12 cellular contexts compared by ENCODE assay signal in the genomic region with DNA sequence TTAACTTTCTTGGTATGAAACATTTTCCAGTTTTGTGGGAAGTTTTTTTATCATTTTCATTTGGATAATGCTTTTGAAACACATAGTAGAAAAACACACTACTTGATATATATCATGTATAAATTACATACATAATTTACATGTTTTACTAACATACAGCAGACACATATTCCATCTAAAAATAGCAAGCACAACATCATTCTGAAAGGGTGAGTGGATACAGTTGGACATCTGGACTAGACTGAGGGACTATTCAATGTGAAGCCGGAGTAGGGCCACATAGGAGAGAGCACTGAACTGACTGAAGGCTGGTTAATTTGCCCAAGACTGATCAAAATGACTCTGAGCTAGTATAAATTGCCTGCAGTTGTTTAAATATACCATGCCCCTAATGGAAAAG. TPM values are rescaled to one million over a fixed set of nuclear protein-coding genes. Genes with fewer than 3 reads are reported as not detected.
DNase-seq lines count a peak whose midpoint lies in the region; ATAC-seq and TF ChIP-seq lines count a peak whose summit lies in the region.
"Had no signal": no experiment of that assay in that cellular context is flagged by ENCODE, and none has a peak within 500 bp of the region (broad histone marks: within the 10 kb centered on the region; RNA-seq: fewer than 3 reads in every experiment).

No MANE protein-coding gene starts in this region.

- 54 to 82% (median 69%) methylated on average over 1 of the region's 1 CpG for WGBS in heart left ventricle, 4 donors

- H3K27me3 ChIP-seq in heart left ventricle: peaks cover 0 to 10% (median 0%) of the 10 kb centered on the region in 9 donors
- no peaks in the 10 kb centered on the region for H3K27me3 ChIP-seq in tibial artery

- H3K4me1 Mint-ChIP-seq in activated CD8-positive, alpha-beta T cell treated with anti-CD3 and anti-CD28 coated beads, Interleukin-2, amount 10 ng/mL, durations not matched to agents 7 days and 5 days (ENCODE audit: low read depth): peaks cover 15% of the 10 kb centered on the region

- peak overlapping the region in 10 of 12 donors; percentile 5 to 100 (median 98) for H3K27ac ChIP-seq in heart left ventricle
- H3K27ac ChIP-seq in tibial artery: peak overlapping the region; percentile 99 to 100

- no peak overlapping the region for H3K4me3 Mint-ChIP-seq in activated CD8-positive, alpha-beta T cell treated with anti-CD3 and anti-CD28 coated beads, Interleukin-2, amount 10 ng/mL, durations not matched to agents 7 days and 5 days
- H3K4me3 Mint-ChIP-seq: activated T-cell treated with anti-CD3 and anti-CD28 coated beads, Interleukin-2, amount 50 U/mL, for 72 hours; B cell; stimulated activated effector memory CD8-positive, alpha-beta T cell treated with anti-CD3 and anti-CD28 coated beads, Interleukin-12 subunit alpha, Interleukin-12 subunit beta, amount 100 ng/mL, for 72 hours had no signal

- H3K4me3 ChIP-seq in heart left ventricle (peak overlapping the region in 7 of 12 donors; percentile 10 to 41 (median 26)), tibial artery (peak overlapping the region; percentile 24 to 39), foreskin fibroblast (ENCODE audit: low read depth in 1 of 2, low read length in 2 of 2) (no peak overlapping the region)

- POLR2A ChIA-PET in activated CD8-positive, alpha-beta T cell treated with anti-CD3 and anti-CD28 coated beads, Interleukin-2, amount 10 ng/mL, durations not matched to agents 7 days and 5 days (lab: Charles Lee): interaction anchor here (2.2 kb wide), 1 partner anchor 12 kb away, joined by 5 read pairs; a partner anchor contains a TSS

- H3K27me3 Mint-ChIP-seq in activated CD8-positive, alpha-beta T cell treated with anti-CD3 and anti-CD28 coated beads, Interleukin-2, amount 10 ng/mL, durations not matched to agents 7 days and 5 days (ENCODE audit: low read depth): peaks cover 22% of the 10 kb centered on the region

- peaks cover 10% of the 10 kb centered on the region for H3K36me3 Mint-ChIP-seq in activated CD8-positive, alpha-beta T cell treated with anti-CD3 and anti-CD28 coated beads, Interleukin-2, amount 10 ng/mL, durations not matched to agents 7 days and 5 days (ENCODE audit: low read depth)
- H3K36me3 Mint-ChIP-seq: stimulated activated effector memory CD8-positive, alpha-beta T cell treated with anti-CD3 and anti-CD28 coated beads, Interleukin-12 subunit alpha, Interleukin-12 subunit beta, amount 100 ng/mL, for 72 hours had no signal

- TF ChIP-seq CTCF in heart left ventricle (IDR thresholded peaks at IDR 0.05): no peak
- TF ChIP-seq CTCF in tibial artery (IDR thresholded peaks at IDR 0.05): no peak
- no peak for TF ChIP-seq CTCF in foreskin fibroblast (IDR thresholded peaks at IDR 0.05; ENCODE audit: low read depth, low read length)

- no peaks in the 10 kb centered on the region for H3K9me3 Mint-ChIP-seq in activated CD8-positive, alpha-beta T cell treated with anti-CD3 and anti-CD28 coated beads, Interleukin-2, amount 10 ng/mL, durations not matched to agents 7 days and 5 days (ENCODE audit: insufficient read depth)
- H3K9me3 Mint-ChIP-seq: activated T-cell treated with anti-CD3 and anti-CD28 coated beads, Interleukin-2, amount 50 U/mL, for 72 hours; stimulated activated effector memory CD8-positive, alpha-beta T cell treated with anti-CD3 and anti-CD28 coated beads, Interleukin-12 subunit alpha, Interleukin-12 subunit beta, amount 100 ng/mL, for 72 hours had no signal

- DNase-seq in heart left ventricle: no peak
- DNase-seq in cardiac septum (ENCODE audit: low spot score): no peak
- DNase-seq in NCI-H345 treated with DMSO at 0.1 percent for 48 hours (lab: John Stamatoyannopoulos, UW; ENCODE audit: unreplicated experiment): peak; percentile 36
- DNase-seq in astrocyte of the hippocampus (ENCODE audit: low read depth, low spot score): peak; percentile 4
- no peak for DNase-seq in tibial artery
- no peak for DNase-seq in foreskin fibroblast
- DNase-seq in activated CD8-positive, alpha-beta T cell treated with anti-CD3 and anti-CD28 coated beads, Interleukin-2, amount 10 ng/mL, durations not matched to agents 7 days and 5 days: no peak
- DNase-seq in HuH-7.5 (ENCODE audit: low spot score): no peak
- DNase-seq: activated T-cell treated with anti-CD3 and anti-CD28 coated beads, Interleukin-2, amount 50 U/mL, for 72 hours; cortex of kidney had no signal

- no peaks in the 10 kb centered on the region for H3K36me3 ChIP-seq in heart left ventricle
- no peaks in the 10 kb centered on the region for H3K36me3 ChIP-seq in tibial artery

- H3K4me1 ChIP-seq in heart left ventricle (peaks cover 0 to 44% (median 5%) of the 10 kb centered on the region in 12 donors), tibial artery (peaks cover 0 to 55% (median 3%) of the 10 kb centered on the region in 4 donors)

- no peak for TF ChIP-seq POLR2A in heart left ventricle (IDR thresholded peaks at IDR 0.05)

- intact Hi-C loops in heart left ventricle (cut with DNase I) (no loop called here), cardiac septum (cut with DNase I) (loop anchor here (2.0 kb wide), 1 partner anchor 13 kb away; no protein-coding TSS in a partner anchor), tibial artery (cut with DNase I; ENCODE audit: low total_unique reads) (no loop called here)

- CTCF ChIA-PET in activated CD8-positive, alpha-beta T cell treated with anti-CD3 and anti-CD28 coated beads, Interleukin-2, amount 10 ng/mL, durations not matched to agents 7 days and 5 days (lab: Charles Lee): no interaction called here

- H3K27ac Mint-ChIP-seq in activated CD8-positive, alpha-beta T cell treated with anti-CD3 and anti-CD28 coated beads, Interleukin-2, amount 10 ng/mL, durations not matched to agents 7 days and 5 days: no peak overlapping the region
- H3K27ac Mint-ChIP-seq: activated T-cell treated with anti-CD3 and anti-CD28 coated beads, Interleukin-2, amount 50 U/mL, for 72 hours; B cell; stimulated activated effector memory CD8-positive, alpha-beta T cell treated with anti-CD3 and anti-CD28 coated beads, Interleukin-12 subunit alpha, Interleukin-12 subunit beta, amount 100 ng/mL, for 72 hours had no signal

- peak in 1 of 4 donors; percentile 41 for ATAC-seq in heart left ventricle
- ATAC-seq in activated CD8-positive, alpha-beta T cell treated with anti-CD3 and anti-CD28 coated beads, Interleukin-2, amount 10 ng/mL, durations not matched to agents 7 days and 5 days: no peak
- ATAC-seq: activated T-cell treated with anti-CD3 and anti-CD28 coated beads, Interleukin-2, amount 50 U/mL, for 72 hours; stimulated activated effector memory CD8-positive, alpha-beta T cell treated with anti-CD3 and anti-CD28 coated beads, Interleukin-12 subunit alpha, Interleukin-12 subunit beta, amount 100 ng/mL, for 72 hours had no signal

- no peaks in the 10 kb centered on the region for H3K9me3 ChIP-seq in heart left ventricle
- H3K9me3 ChIP-seq in tibial artery: no peaks in the 10 kb centered on the region

RNA-seq across cellular contexts. Expression of a gene that starts 11.7 kb away (rescaled TPM):
- total RNA-seq in heart left ventricle (10 to 100 TPM; 11.2 to 18.8 (median 16.0) TPM), cardiac septum (9.8 TPM)
- 10 to 100 TPM; 12.7 TPM for polyA plus RNA-seq in heart left ventricle
- 10 to 100 TPM; 82.0 to 82.5 TPM for total RNA-seq in activated CD8-positive, alpha-beta T cell treated with anti-CD3 and anti-CD28 coated beads, Interleukin-2, amount 10 ng/mL, durations not matched to agents 7 days and 5 days

RNA-seq across cellular contexts. Expression of a gene that starts 21.7 kb away (rescaled TPM):
- total RNA-seq in heart left ventricle (100 to 1,000 TPM in 1 of 9 donors, 10 to 100 TPM in 8; 46.6 to 112 (median 83.6) TPM), cardiac septum (81.0 TPM)
- 10 to 100 TPM; 41.0 to 76.0 TPM for polyA plus RNA-seq in heart left ventricle
- total RNA-seq in activated CD8-positive, alpha-beta T cell treated with anti-CD3 and anti-CD28 coated beads, Interleukin-2, amount 10 ng/mL, durations not matched to agents 7 days and 5 days: 100 to 1,000 TPM in 1 of 2 experiments, 10 to 100 TPM in 1; 95.6 to 104 TPM

Comparison
In these comparisons a context has a peak if more than half of its experiments do, and no peak if none do; other contexts are left out.
1. DNase-seq: peak in NCI-H345 treated with DMSO at 0.1 percent for 48 hours (single experiment) and astrocyte of the hippocampus (single experiment); none in heart left ventricle (0 of 5), cardiac septum (single experiment), tibial artery (0 of 2), foreskin fibroblast (0 of 2), activated CD8-positive, alpha-beta T cell treated with anti-CD3 and anti-CD28 coated beads, Interleukin-2, amount 10 ng/mL, durations not matched to agents 7 days and 5 days (single experiment) and HuH-7.5 (single experiment).
2. H3K4me3 ChIP-seq: peak in heart left ventricle (7 of 12) and tibial artery (2 of 2); none in foreskin fibroblast (0 of 2).